In the genomic region with DNA sequence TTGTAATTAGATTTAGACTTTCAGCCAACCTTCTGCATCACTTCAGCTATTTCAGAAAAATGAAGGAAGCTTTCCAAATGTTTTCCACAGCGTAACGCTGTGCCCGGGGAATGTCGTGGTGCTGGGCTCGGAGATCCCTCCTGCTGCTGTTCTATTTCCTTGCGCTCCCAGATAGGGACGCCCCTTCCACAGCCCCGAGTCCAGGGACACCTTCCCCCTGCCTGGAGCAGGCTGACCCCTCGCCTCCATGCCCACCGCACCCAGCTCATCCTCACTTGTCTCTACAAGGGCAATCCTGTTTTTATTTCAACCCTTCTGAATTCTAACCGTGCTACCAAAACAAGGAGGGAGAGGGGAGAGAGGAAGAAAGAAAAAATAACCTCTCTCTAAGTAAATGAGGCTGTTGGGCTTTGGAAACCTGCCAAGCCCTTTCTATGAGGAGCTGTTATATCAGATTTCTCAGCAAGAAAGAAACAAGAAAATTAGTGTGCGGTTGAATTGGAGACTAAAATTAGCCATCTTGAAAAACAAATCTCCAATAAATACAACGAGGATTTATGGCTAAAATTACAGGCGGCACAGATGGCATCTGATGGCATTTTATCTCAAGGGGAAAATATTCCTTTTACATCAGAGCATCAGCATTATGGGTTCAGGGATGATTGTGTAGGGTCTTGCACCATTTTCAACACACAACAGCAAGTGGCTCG, we compare ENCODE assay signal across 1 cellular context.
A peak's percentile ranks its signal among the peaks of the same experiment; 100 is the strongest.
TF ChIP-seq lines count a peak whose summit lies in the region.

No MANE protein-coding gene starts in this region.

TF ChIP-seq in HEK293, 187 proteins besides CTCF, POLR2A, EP300 and RAD21 (continued from another document):
- TF ChIP-seq, protein P1, sequence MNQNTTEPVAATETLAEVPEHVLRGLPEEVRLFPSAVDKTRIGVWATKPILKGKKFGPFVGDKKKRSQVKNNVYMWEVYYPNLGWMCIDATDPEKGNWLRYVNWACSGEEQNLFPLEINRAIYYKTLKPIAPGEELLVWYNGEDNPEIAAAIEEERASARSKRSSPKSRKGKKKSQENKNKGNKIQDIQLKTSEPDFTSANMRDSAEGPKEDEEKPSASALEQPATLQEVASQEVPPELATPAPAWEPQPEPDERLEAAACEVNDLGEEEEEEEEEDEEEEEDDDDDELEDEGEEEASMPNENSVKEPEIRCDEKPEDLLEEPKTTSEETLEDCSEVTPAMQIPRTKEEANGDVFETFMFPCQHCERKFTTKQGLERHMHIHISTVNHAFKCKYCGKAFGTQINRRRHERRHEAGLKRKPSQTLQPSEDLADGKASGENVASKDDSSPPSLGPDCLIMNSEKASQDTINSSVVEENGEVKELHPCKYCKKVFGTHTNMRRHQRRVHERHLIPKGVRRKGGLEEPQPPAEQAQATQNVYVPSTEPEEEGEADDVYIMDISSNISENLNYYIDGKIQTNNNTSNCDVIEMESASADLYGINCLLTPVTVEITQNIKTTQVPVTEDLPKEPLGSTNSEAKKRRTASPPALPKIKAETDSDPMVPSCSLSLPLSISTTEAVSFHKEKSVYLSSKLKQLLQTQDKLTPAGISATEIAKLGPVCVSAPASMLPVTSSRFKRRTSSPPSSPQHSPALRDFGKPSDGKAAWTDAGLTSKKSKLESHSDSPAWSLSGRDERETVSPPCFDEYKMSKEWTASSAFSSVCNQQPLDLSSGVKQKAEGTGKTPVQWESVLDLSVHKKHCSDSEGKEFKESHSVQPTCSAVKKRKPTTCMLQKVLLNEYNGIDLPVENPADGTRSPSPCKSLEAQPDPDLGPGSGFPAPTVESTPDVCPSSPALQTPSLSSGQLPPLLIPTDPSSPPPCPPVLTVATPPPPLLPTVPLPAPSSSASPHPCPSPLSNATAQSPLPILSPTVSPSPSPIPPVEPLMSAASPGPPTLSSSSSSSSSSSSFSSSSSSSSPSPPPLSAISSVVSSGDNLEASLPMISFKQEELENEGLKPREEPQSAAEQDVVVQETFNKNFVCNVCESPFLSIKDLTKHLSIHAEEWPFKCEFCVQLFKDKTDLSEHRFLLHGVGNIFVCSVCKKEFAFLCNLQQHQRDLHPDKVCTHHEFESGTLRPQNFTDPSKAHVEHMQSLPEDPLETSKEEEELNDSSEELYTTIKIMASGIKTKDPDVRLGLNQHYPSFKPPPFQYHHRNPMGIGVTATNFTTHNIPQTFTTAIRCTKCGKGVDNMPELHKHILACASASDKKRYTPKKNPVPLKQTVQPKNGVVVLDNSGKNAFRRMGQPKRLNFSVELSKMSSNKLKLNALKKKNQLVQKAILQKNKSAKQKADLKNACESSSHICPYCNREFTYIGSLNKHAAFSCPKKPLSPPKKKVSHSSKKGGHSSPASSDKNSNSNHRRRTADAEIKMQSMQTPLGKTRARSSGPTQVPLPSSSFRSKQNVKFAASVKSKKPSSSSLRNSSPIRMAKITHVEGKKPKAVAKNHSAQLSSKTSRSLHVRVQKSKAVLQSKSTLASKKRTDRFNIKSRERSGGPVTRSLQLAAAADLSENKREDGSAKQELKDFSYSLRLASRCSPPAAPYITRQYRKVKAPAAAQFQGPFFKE (tag by site-specific recombination; IDR thresholded peaks at IDR 0.05; ENCODE audit: borderline replicate concordance) = no peak
- TF ChIP-seq ZNF514 (tag by site-specific recombination; IDR thresholded peaks at IDR 0.05) (no peak), ZBTB17 (tag by site-specific recombination; IDR thresholded peaks at IDR 0.05) (peak; percentile 48), ZNF416 (tag by site-specific recombination; IDR thresholded peaks at IDR 0.05) (no peak), OSR2 (tag by site-specific recombination; IDR thresholded peaks at IDR 0.05) (peak; percentile 69), ZFHX2 (tag by site-specific recombination; conservative IDR thresholded peaks at IDR 0.05) (no peak), ZNF394 (tag by site-specific recombination; IDR thresholded peaks at IDR 0.05; ENCODE audit: borderline replicate concordance) (no peak), ZBTB48 (tag by site-specific recombination; IDR thresholded peaks at IDR 0.05) (peak; percentile 68), ZEB2 (tag by site-specific recombination; IDR thresholded peaks at IDR 0.05) (0 out of 2 replicates have a peak, but pooled peaks have one; percentile 23), ELK4 (IDR thresholded peaks at IDR 0.05; ENCODE audit: borderline replicate concordance, low read depth, low read length) (no peak), ZNF202 (tag by site-specific recombination; IDR thresholded peaks at IDR 0.05; ENCODE audit: borderline replicate concordance) (no peak), ZNF24 (tag by site-specific recombination; IDR thresholded peaks at IDR 0.05) (no peak), ZNF654 (tag by site-specific recombination; IDR thresholded peaks at IDR 0.05; ENCODE audit: low read depth) (no peak), ZNF211 (tag by site-specific recombination; IDR thresholded peaks at IDR 0.05; ENCODE audit: low read depth) (no peak), TRIM28 (IDR thresholded peaks at IDR 0.05; ENCODE audit: borderline replicate concordance, low read length) (peak; percentile 11; the same call in 1 of the 2 replicates), HOXD13 (CRISPR knock-in tag; IDR thresholded peaks at IDR 0.05; ENCODE audit: borderline replicate concordance) (no peak), ZNF521 (tag by site-specific recombination; IDR thresholded peaks at IDR 0.05) (no peak), PRDM6 (tag by site-specific recombination; IDR thresholded peaks at IDR 0.05) (peak; percentile 93), OVOL3 (tag by site-specific recombination; IDR thresholded peaks at IDR 0.05) (no peak), ZNF558 (tag by site-specific recombination; IDR thresholded peaks at IDR 0.05) (no peak)
- TF ChIP-seq, protein P2, sequence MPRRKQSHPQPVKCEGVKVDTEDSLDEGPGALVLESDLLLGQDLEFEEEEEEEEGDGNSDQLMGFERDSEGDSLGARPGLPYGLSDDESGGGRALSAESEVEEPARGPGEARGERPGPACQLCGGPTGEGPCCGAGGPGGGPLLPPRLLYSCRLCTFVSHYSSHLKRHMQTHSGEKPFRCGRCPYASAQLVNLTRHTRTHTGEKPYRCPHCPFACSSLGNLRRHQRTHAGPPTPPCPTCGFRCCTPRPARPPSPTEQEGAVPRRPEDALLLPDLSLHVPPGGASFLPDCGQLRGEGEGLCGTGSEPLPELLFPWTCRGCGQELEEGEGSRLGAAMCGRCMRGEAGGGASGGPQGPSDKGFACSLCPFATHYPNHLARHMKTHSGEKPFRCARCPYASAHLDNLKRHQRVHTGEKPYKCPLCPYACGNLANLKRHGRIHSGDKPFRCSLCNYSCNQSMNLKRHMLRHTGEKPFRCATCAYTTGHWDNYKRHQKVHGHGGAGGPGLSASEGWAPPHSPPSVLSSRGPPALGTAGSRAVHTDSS (tag by site-specific recombination; IDR thresholded peaks at IDR 0.05) = no peak
- TF ChIP-seq, protein P3, sequence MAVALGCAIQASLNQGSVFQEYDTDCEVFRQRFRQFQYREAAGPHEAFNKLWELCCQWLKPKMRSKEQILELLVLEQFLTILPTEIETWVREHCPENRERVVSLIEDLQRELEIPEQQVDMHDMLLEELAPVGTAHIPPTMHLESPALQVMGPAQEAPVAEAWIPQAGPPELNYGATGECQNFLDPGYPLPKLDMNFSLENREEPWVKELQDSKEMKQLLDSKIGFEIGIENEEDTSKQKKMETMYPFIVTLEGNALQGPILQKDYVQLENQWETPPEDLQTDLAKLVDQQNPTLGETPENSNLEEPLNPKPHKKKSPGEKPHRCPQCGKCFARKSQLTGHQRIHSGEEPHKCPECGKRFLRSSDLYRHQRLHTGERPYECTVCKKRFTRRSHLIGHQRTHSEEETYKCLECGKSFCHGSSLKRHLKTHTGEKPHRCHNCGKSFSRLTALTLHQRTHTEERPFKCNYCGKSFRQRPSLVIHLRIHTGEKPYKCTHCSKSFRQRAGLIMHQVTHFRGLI (tag by site-specific recombination; IDR thresholded peaks at IDR 0.05) = peak; percentile 90
- TF ChIP-seq, protein P4, sequence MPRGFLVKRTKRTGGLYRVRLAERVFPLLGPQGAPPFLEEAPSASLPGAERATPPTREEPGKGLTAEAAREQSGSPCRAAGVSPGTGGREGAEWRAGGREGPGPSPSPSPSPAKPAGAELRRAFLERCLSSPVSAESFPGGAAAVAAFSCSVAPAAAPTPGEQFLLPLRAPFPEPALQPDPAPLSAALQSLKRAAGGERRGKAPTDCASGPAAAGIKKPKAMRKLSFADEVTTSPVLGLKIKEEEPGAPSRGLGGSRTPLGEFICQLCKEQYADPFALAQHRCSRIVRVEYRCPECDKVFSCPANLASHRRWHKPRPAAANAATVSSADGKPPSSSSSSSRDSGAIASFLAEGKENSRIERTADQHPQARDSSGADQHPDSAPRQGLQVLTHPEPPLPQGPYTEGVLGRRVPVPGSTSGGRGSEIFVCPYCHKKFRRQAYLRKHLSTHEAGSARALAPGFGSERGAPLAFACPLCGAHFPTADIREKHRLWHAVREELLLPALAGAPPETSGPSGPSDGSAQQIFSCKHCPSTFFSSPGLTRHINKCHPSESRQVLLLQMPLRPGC (tag by site-specific recombination; IDR thresholded peaks at IDR 0.05) = no peak
